Comparison of ENCODE assay signal across 23 cellular contexts in genomic region chr5:33212900-33213299, GRCh38.
"Had no signal": no experiment of that assay in that cellular context is flagged by ENCODE, and none has a peak within 500 bp of the region (broad histone marks: within the 10 kb centered on the region; RNA-seq: fewer than 3 reads in every experiment).

No MANE protein-coding gene starts in this region.

- H3K27ac ChIP-seq: ascending aorta, cardiac muscle cell, dorsolateral prefrontal cortex, gastroesophageal sphincter, right atrium auricular region, skin epidermis, uterus had no signal

- ATAC-seq: gastroesophageal sphincter; left lobe of liver; mucosa of descending colon; naive thymus-derived CD4-positive, alpha-beta T cell; T-helper 17 cell had no signal

- H3K9me3 Mint-ChIP-seq: activated naive CD4-positive, alpha-beta T cell treated with anti-CD3 and anti-CD28 coated beads, Interleukin-2, amount 10 ng/mL, durations not matched to agents 7 days and 5 days; activated T-helper 2 cell treated with anti-CD3 and anti-CD28 coated beads, Interferon-gamma antibody, Interleukin-2, Interleukin-4, amounts not matched to agents 10 μg/mL and 5 μg/mL and 100 μg/mL, durations not matched to agents 14 hours and 24 hours and 36 hours had no signal

- H3K4me1 ChIP-seq: gastroesophageal sphincter, right atrium auricular region, uterus had no signal

- H3K4me3 Mint-ChIP-seq: activated naive CD4-positive, alpha-beta T cell treated with anti-CD3 and anti-CD28 coated beads, Interleukin-2, amount 10 ng/mL, durations not matched to agents 7 days and 5 days; naive thymus-derived CD4-positive, alpha-beta T cell; T-helper 17 cell had no signal

- H3K36me3 ChIP-seq: ascending aorta, cardiac muscle cell, gastroesophageal sphincter, right atrium auricular region, tibial nerve, uterus had no signal

- H3K27me3 ChIP-seq: ascending aorta, cardiac muscle cell, dorsolateral prefrontal cortex, gastroesophageal sphincter, right atrium auricular region, tibial nerve, uterus had no signal

- H3K36me3 Mint-ChIP-seq: activated naive CD4-positive, alpha-beta T cell treated with anti-CD3 and anti-CD28 coated beads, Interleukin-2, amount 10 ng/mL, durations not matched to agents 7 days and 5 days; naive thymus-derived CD4-positive, alpha-beta T cell had no signal

- H3K27me3 Mint-ChIP-seq: activated naive CD4-positive, alpha-beta T cell treated with anti-CD3 and anti-CD28 coated beads, Interleukin-2, amount 10 ng/mL, durations not matched to agents 7 days and 5 days; T-helper 17 cell had no signal

- DNase-seq: activated CD4-positive, alpha-beta T cell treated with anti-CD3 and anti-CD28 coated beads, Interleukin-2, amount 50 U/mL, for 4 hours; activated CD4-positive, CD25-positive, alpha-beta regulatory T cell treated with anti-CD3 and anti-CD28 coated beads, Interleukin-2, amount 50 U/mL, for 72 hours; activated naive CD4-positive, alpha-beta T cell treated with anti-CD3 and anti-CD28 coated beads, Interleukin-2, amount 10 ng/mL, durations not matched to agents 7 days and 5 days; activated T-cell treated with anti-CD3 and anti-CD28 coated beads, Interleukin-2, amount 50 U/mL, for 1 hour; dorsolateral prefrontal cortex; hippocampal formation; mammary epithelial cell; mucosa of descending colon; naive thymus-derived CD4-positive, alpha-beta T cell; stimulated activated CD4-positive, alpha-beta T cell treated with anti-CD3 and anti-CD28 coated beads, Interleukin-15, amount 100 ng/mL, for 24 hours; stimulated activated CD4-positive, alpha-beta T cell treated with anti-CD3 and anti-CD28 coated beads, Interleukin-4, amount 100 ng/mL, for 24 hours; stimulated activated naive CD4-positive, alpha-beta T cell treated with Interleukin-2 at 50 U/mL for 16 hours; substantia nigra; T-helper 17 cell; uterus had no signal

- H3K4me1 Mint-ChIP-seq: activated naive CD4-positive, alpha-beta T cell treated with anti-CD3 and anti-CD28 coated beads, Interleukin-2, amount 10 ng/mL, durations not matched to agents 7 days and 5 days; T-helper 17 cell had no signal

- H3K27ac Mint-ChIP-seq: activated naive CD4-positive, alpha-beta T cell treated with anti-CD3 and anti-CD28 coated beads, Interleukin-2, amount 10 ng/mL, durations not matched to agents 7 days and 5 days; activated T-helper 2 cell treated with anti-CD3 and anti-CD28 coated beads, Interferon-gamma antibody, Interleukin-2, Interleukin-4, amounts not matched to agents 10 μg/mL and 5 μg/mL and 100 μg/mL, durations not matched to agents 14 hours and 24 hours and 36 hours; naive thymus-derived CD4-positive, alpha-beta T cell; T-helper 17 cell had no signal

- H3K4me3 ChIP-seq: ascending aorta, cardiac muscle cell, dorsolateral prefrontal cortex, gastroesophageal sphincter, mucosa of descending colon, right atrium auricular region, skin epidermis, tibial nerve, uterus had no signal

- H3K9me3 ChIP-seq: ascending aorta, gastroesophageal sphincter, mucosa of descending colon, right atrium auricular region, tibial nerve, uterus had no signal
